8 cellular contexts compared by ENCODE assay signal in genomic region chr4:173252024-173252935, GRCh38.
A peak's percentile ranks its signal among the peaks of the same experiment; 100 is the strongest.
DNase-seq lines count a peak whose midpoint lies in the region; ATAC-seq, FAIRE-seq and TF ChIP-seq lines count a peak whose summit lies in the region.

No MANE protein-coding gene starts in this region.

- peak overlapping the region; percentile 75 for H3K27ac Mint-ChIP-seq in astrocyte (ENCODE audit: unreplicated experiment)

- peaks cover 9% of the 10 kb centered on the region for H3K79me2 ChIP-seq in astrocyte (ENCODE audit: insufficient read depth, low read length)

- H3K4me3 ChIP-seq in BLaER1 (no peak overlapping the region), astrocyte (ENCODE audit: insufficient read depth, low read depth, low read length) (no peak overlapping the region), thyroid gland (replicated peaks in 1 of 3) (no peak overlapping the region)

- no peaks in the 10 kb centered on the region for H3K27me3 Mint-ChIP-seq in astrocyte (ENCODE audit: low read depth, unreplicated experiment)

- 76 to 90% methylated on average over 6 of the region's 6 CpGs for WGBS in thyroid gland, 2 donors

- peak; percentile 100 for FAIRE-seq in astrocyte (lab: Jason Lieb, UNC)

- TF ChIP-seq CTCF in astrocyte (IDR thresholded peaks at IDR 0.05; ENCODE audit: insufficient read depth, low read depth, low read length) = no peak
- TF ChIP-seq CTCF in thyroid gland (IDR thresholded peaks at IDR 0.05) = no peak

- peaks cover 46% of the 10 kb centered on the region for H3K36me3 ChIP-seq in BLaER1
- H3K36me3 ChIP-seq in astrocyte (ENCODE audit: insufficient read depth, low read length) = no peaks in the 10 kb centered on the region
- no peaks in the 10 kb centered on the region for H3K36me3 ChIP-seq in thyroid gland

- no peak for TF ChIP-seq POLR2A in thyroid gland (IDR thresholded peaks at IDR 0.05)

- H3K9me3 ChIP-seq in BLaER1 (no peaks in the 10 kb centered on the region), astrocyte (ENCODE audit: insufficient read depth, low read depth, low read length) (peaks cover 6% of the 10 kb centered on the region), thyroid gland (no peaks in the 10 kb centered on the region)

- H3K9ac ChIP-seq in BLaER1 (no peak overlapping the region), astrocyte (ENCODE audit: low read length) (no peak overlapping the region)

- H3K4me2 ChIP-seq in BLaER1 = peak overlapping the region; percentile 44
- H3K4me2 ChIP-seq in astrocyte (ENCODE audit: low read length) = peak overlapping the region; percentile 30

- peaks cover 13% of the 10 kb centered on the region for H3K4me1 Mint-ChIP-seq in astrocyte (ENCODE audit: low read depth, unreplicated experiment)

- ATAC-seq in GM18868 (IDR thresholded peaks at IDR 0.05; ENCODE audit: unreplicated experiment) (peak; percentile 90), HG03045 (IDR thresholded peaks at IDR 0.05; ENCODE audit: unreplicated experiment) (peak; percentile 94)

- H3K9me3 Mint-ChIP-seq in astrocyte (ENCODE audit: unreplicated experiment) = no peaks in the 10 kb centered on the region

- H2AFZ ChIP-seq in astrocyte (ENCODE audit: low read depth, low read length) = no peak overlapping the region

- intact Hi-C loops in thyroid gland (cut with DNase I) = no loop called here

- peak overlapping the region; percentile 74 for H3K27ac ChIP-seq in BLaER1
- H3K27ac ChIP-seq in astrocyte (ENCODE audit: low read depth, low read length) = peak overlapping the region; percentile 58
- H3K27ac ChIP-seq in layer of hippocampus (ENCODE audit: low read depth, low read length) = peak overlapping the region; percentile 7
- no peak overlapping the region for H3K27ac ChIP-seq in thyroid gland

- peaks cover 16% of the 10 kb centered on the region for H3K36me3 Mint-ChIP-seq in astrocyte (ENCODE audit: low read depth, unreplicated experiment)

- H3K27me3 ChIP-seq in BLaER1 (no peaks in the 10 kb centered on the region), astrocyte (ENCODE audit: insufficient read depth, low read length) (peaks cover 5% of the 10 kb centered on the region), layer of hippocampus (ENCODE audit: control insufficient read depth, insufficient read depth, low read length) (no peaks in the 10 kb centered on the region), thyroid gland (no peaks in the 10 kb centered on the region)

- H4K20me1 ChIP-seq in BLaER1 = peaks cover 98% of the 10 kb centered on the region
- peaks cover 3% of the 10 kb centered on the region for H4K20me1 ChIP-seq in astrocyte (ENCODE audit: insufficient read depth, low read length)

- H3K4me3 Mint-ChIP-seq in astrocyte (ENCODE audit: unreplicated experiment) = no peak overlapping the region

- H3K4me1 ChIP-seq in BLaER1 (peaks cover 95% of the 10 kb centered on the region), astrocyte (ENCODE audit: insufficient read depth, low read length) (peaks cover 9% of the 10 kb centered on the region), thyroid gland (no peaks in the 10 kb centered on the region)

- DNase-seq in NCI-H2081 (lab: John Stamatoyannopoulos, UW) (peak; percentile 25 to 84), astrocyte (ENCODE audit: low read depth) (peak; percentile 100), thyroid gland (no peak)
- DNase-seq in effector CD4-positive, alpha-beta T cell = no peak

Comparison
In these comparisons a context has a peak if more than half of its experiments do, and no peak if none do; other contexts are left out.
1. H3K27ac ChIP-seq: peak in BLaER1 (single experiment), astrocyte (single experiment) and layer of hippocampus (single experiment); none in thyroid gland (0 of 3).
2. DNase-seq: peak in NCI-H2081 (2 of 2) and astrocyte (single experiment); none in thyroid gland (0 of 2) and effector CD4-positive, alpha-beta T cell (single experiment).